1 cellular context compared by ENCODE assay signal in genomic region chr7:108234981-108235450, GRCh38.
TF ChIP-seq lines count a peak whose summit lies in the region.

No MANE protein-coding gene starts in this region.

TF ChIP-seq in K562, 482 proteins besides CTCF, POLR2A, EP300 and RAD21 (continued from another document and continues in another):
- TF ChIP-seq CHD7 (IDR thresholded peaks at IDR 0.05; ENCODE audit: low read depth, low read length) (no peak), ADNP (tag; IDR thresholded peaks at IDR 0.05) (peak; percentile 81), ELF1 (tag; IDR thresholded peaks at IDR 0.05) (peak; percentile 38; the same call in 1 of the 2 replicates), VEZF1 (CRISPR knock-in tag; IDR thresholded peaks at IDR 0.05) (peak; percentile 51), NCOA6 (IDR thresholded peaks at IDR 0.05) (no peak), USF2 (CRISPR knock-in tag; IDR thresholded peaks at IDR 0.05) (no peak), TAL1 (IDR thresholded peaks at IDR 0.05) (peak; percentile 84), PBX2 (CRISPR knock-in tag; IDR thresholded peaks at IDR 0.05; ENCODE audit: low read depth) (no peak), PBX2 (tag; conservative IDR thresholded peaks at IDR 0.05; ENCODE audit: low read depth) (peak; percentile 35; the same call in 1 of the 2 replicates), EZH2 (IDR thresholded peaks at IDR 0.05; ENCODE audit: borderline replicate concordance, low read depth, low read length) (no peak), MCM2 (IDR thresholded peaks at IDR 0.05; ENCODE audit: low read depth) (no peak), BRD4 (IDR thresholded peaks at IDR 0.05) (no peak), TEAD4 (IDR thresholded peaks at IDR 0.05; ENCODE audit: low read length) (peak; percentile 83), TEAD4 (CRISPR knock-in tag; IDR thresholded peaks at IDR 0.05; ENCODE audit: borderline replicate concordance) (no peak), HIVEP1 (CRISPR knock-in tag; IDR thresholded peaks at IDR 0.05) (no peak), CBFA2T2 (conservative IDR thresholded peaks at IDR 0.05) (peak; percentile 52; the same call in 1 of the 2 replicates), NBN (IDR thresholded peaks at IDR 0.05; ENCODE audit: low read depth) (0 out of 2 replicates have a peak, but pooled peaks have one; percentile 23), HDAC1 (IDR thresholded peaks at IDR 0.05) (0 out of 4 replicates have a peak, but pooled peaks of 1 of the 2 experiments have one; percentile 16), ZNF239 (CRISPR knock-in tag; IDR thresholded peaks at IDR 0.05) (peak; percentile 55), ZNF639 (CRISPR knock-in tag; conservative IDR thresholded peaks at IDR 0.05 in 1 of 2, IDR thresholded peaks at IDR 0.05 in 1 of 2) (no peak; a peak in 1 of 4 replicates), MTA2 (IDR thresholded peaks at IDR 0.05; ENCODE audit: low read depth) (peak; percentile 64), TRIM25 (IDR thresholded peaks at IDR 0.05; ENCODE audit: borderline replicate concordance) (no peak), SP2 (IDR thresholded peaks at IDR 0.05; ENCODE audit: extremely low read depth, low read depth, low read length, poor library complexity, severe bottlenecking) (no peak), ARNT (IDR thresholded peaks at IDR 0.05) (no peak), ZBTB2 (IDR thresholded peaks at IDR 0.05) (peak; percentile 42; the same call in 1 of the 2 replicates), CC2D1A (IDR thresholded peaks at IDR 0.05) (0 out of 2 replicates have a peak, but pooled peaks have one; percentile 27), ARID1B (IDR thresholded peaks at IDR 0.05) (peak; percentile 83), SOX6 (IDR thresholded peaks at IDR 0.05) (peak; percentile 96), ESRRA (IDR thresholded peaks at IDR 0.05; ENCODE audit: borderline replicate concordance, low read depth) (0 out of 2 replicates have a peak, but pooled peaks have one; percentile 4), XRCC5 (IDR thresholded peaks at IDR 0.05; ENCODE audit: low read depth, low read length) (no peak)
